22 cellular contexts compared by ENCODE assay signal in the genomic region with DNA sequence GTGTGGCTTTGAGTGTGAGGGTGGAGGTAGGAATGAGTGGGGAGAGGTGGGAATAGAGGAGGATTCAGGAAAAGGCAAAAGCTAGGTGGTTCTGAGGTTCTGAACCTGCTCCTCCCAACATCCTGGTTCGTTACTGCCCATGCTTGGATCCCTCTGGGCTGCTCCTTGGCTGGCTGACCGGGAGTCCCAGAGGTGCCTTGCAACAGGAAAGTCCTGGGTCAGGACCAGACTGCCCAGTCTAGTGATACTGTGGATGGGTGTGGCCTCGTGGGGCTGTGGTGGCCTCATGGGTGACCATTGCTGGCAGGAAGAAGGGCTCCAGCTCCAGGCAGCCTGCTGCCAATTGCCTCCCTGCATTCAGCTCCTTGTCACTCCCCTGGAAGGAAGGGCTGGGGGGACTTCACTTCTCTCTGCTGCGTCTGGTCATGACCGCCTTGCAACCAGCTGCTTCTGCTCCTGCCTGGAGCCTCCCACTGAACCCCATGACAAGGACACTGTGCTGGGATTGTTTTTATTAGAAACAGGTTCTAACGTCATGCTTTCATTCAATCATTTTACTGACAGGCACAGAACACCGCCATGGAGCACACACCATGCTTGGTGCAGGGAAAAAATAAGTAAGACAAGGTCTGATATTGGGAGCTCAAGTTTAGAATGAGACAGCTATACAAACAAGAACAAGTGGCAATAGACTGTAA.
"Had no signal": no experiment of that assay in that cellular context is flagged by ENCODE, and none has a peak within 500 bp of the region (broad histone marks: within the 10 kb centered on the region; RNA-seq: fewer than 3 reads in every experiment).

No MANE protein-coding gene starts in this region.

- H3K9me3 Mint-ChIP-seq: central memory CD8-positive, alpha-beta T cell; immature natural killer cell; naive thymus-derived CD4-positive, alpha-beta T cell; stimulated activated effector memory CD8-positive, alpha-beta T cell treated with anti-CD3 and anti-CD28 coated beads, Interleukin-12 subunit alpha, Interleukin-12 subunit beta, amount 100 ng/mL, for 72 hours; stimulated activated naive CD8-positive, alpha-beta T cell treated with anti-CD3 and anti-CD28 coated beads, Interleukin-15, Interleukin-2, amounts not matched to agents 100 ng/mL and 50 ng/mL, for 24 hours had no signal

- H3K9me3 ChIP-seq: esophagus muscularis mucosa, gastroesophageal sphincter, psoas muscle, right lobe of liver, thoracic aorta, transverse colon, uterus had no signal

- DNase-seq: cortex of kidney; dorsolateral prefrontal cortex; effector CD8-positive, alpha-beta T cell; foreskin fibroblast; glutamatergic neuron; immature natural killer cell; mesendoderm; naive thymus-derived CD4-positive, alpha-beta T cell; psoas muscle; retina; right lobe of liver; stimulated activated CD4-positive, alpha-beta T cell treated with anti-CD3 and anti-CD28 coated beads, Interleukin-4, amount 100 ng/mL, for 1 hour; stimulated activated CD8-positive, alpha-beta memory T cell treated with anti-CD3 and anti-CD28 coated beads, Interleukin-4, amount 100 ng/mL, for 48 hours; transverse colon; uterus had no signal

- H3K4me3 Mint-ChIP-seq: central memory CD8-positive, alpha-beta T cell; immature natural killer cell; naive thymus-derived CD4-positive, alpha-beta T cell; neural crest cell; stimulated activated effector memory CD8-positive, alpha-beta T cell treated with anti-CD3 and anti-CD28 coated beads, Interleukin-12 subunit alpha, Interleukin-12 subunit beta, amount 100 ng/mL, for 72 hours; stimulated activated naive CD8-positive, alpha-beta T cell treated with anti-CD3 and anti-CD28 coated beads, Interleukin-15, Interleukin-2, amounts not matched to agents 100 ng/mL and 50 ng/mL, for 24 hours had no signal

- H3K27ac ChIP-seq: dorsolateral prefrontal cortex, esophagus muscularis mucosa, gastroesophageal sphincter, psoas muscle, right lobe of liver, thoracic aorta, transverse colon, uterus had no signal

- H3K27me3 Mint-ChIP-seq: central memory CD8-positive, alpha-beta T cell; stimulated activated naive CD8-positive, alpha-beta T cell treated with anti-CD3 and anti-CD28 coated beads, Interleukin-15, Interleukin-2, amounts not matched to agents 100 ng/mL and 50 ng/mL, for 24 hours had no signal

- H3K4me1 ChIP-seq: psoas muscle, right lobe of liver, transverse colon, uterus had no signal

- H3K4me1 Mint-ChIP-seq: immature natural killer cell; stimulated activated effector memory CD8-positive, alpha-beta T cell treated with anti-CD3 and anti-CD28 coated beads, Interleukin-12 subunit alpha, Interleukin-12 subunit beta, amount 100 ng/mL, for 72 hours had no signal

- H3K27me3 ChIP-seq: esophagus muscularis mucosa, gastroesophageal sphincter, right lobe of liver, transverse colon, uterus had no signal

- H3K4me3 ChIP-seq: dorsolateral prefrontal cortex, esophagus muscularis mucosa, gastroesophageal sphincter, psoas muscle, right lobe of liver, thoracic aorta, transverse colon, uterus had no signal

- H3K36me3 Mint-ChIP-seq: stimulated activated effector memory CD8-positive, alpha-beta T cell treated with anti-CD3 and anti-CD28 coated beads, Interleukin-12 subunit alpha, Interleukin-12 subunit beta, amount 100 ng/mL, for 72 hours had no signal

- H3K36me3 ChIP-seq: esophagus muscularis mucosa, gastroesophageal sphincter, right lobe of liver, thoracic aorta, transverse colon, uterus had no signal

- ATAC-seq: gastroesophageal sphincter; naive thymus-derived CD4-positive, alpha-beta T cell; psoas muscle; right lobe of liver; stimulated activated effector memory CD8-positive, alpha-beta T cell treated with anti-CD3 and anti-CD28 coated beads, Interleukin-12 subunit alpha, Interleukin-12 subunit beta, amount 100 ng/mL, for 72 hours had no signal

- H3K27ac Mint-ChIP-seq: immature natural killer cell; stimulated activated effector memory CD8-positive, alpha-beta T cell treated with anti-CD3 and anti-CD28 coated beads, Interleukin-12 subunit alpha, Interleukin-12 subunit beta, amount 100 ng/mL, for 72 hours; stimulated activated naive CD8-positive, alpha-beta T cell treated with anti-CD3 and anti-CD28 coated beads, Interleukin-15, Interleukin-2, amounts not matched to agents 100 ng/mL and 50 ng/mL, for 24 hours had no signal
